ENCODE assay signal across 14 cellular contexts in genomic region chr10:585502-585901, GRCh38.
"Had no signal": no experiment of that assay in that cellular context is flagged by ENCODE, and none has a peak within 500 bp of the region (broad histone marks: within the 10 kb centered on the region; RNA-seq: fewer than 3 reads in every experiment).

No MANE protein-coding gene starts in this region.

- H3K9me3 ChIP-seq: gastroesophageal sphincter, neutrophil, thyroid gland had no signal

- FAIRE-seq: kidney had no signal

- H3K27ac ChIP-seq: coronary artery, epithelial cell of prostate, gastroesophageal sphincter, neutrophil, thyroid gland had no signal

- DNase-seq: activated CD4-positive, alpha-beta memory T cell treated with anti-CD3 and anti-CD28 coated beads, Interleukin-2, amount 10 ng/mL, durations not matched to agents 7 days and 5 days; activated CD8-positive, alpha-beta memory T cell treated with anti-CD3 and anti-CD28 coated beads, Interleukin-2, amount 50 U/mL, for 48 hours; activated naive CD4-positive, alpha-beta T cell treated with anti-CD3 and anti-CD28 coated beads for 36 hours; central memory CD4-positive, alpha-beta T cell; effector memory CD4-positive, alpha-beta T cell; kidney; right cardiac atrium had no signal

- H3K4me3 Mint-ChIP-seq: activated CD4-positive, alpha-beta memory T cell treated with anti-CD3 and anti-CD28 coated beads, Interleukin-2, amount 10 ng/mL, durations not matched to agents 7 days and 5 days; activated naive CD4-positive, alpha-beta T cell treated with anti-CD3 and anti-CD28 coated beads for 36 hours; stimulated activated effector memory CD8-positive, alpha-beta T cell treated with anti-CD3 and anti-CD28 coated beads, Interleukin-12 subunit alpha, Interleukin-12 subunit beta, amount 100 ng/mL, for 72 hours had no signal

- H3K9me3 Mint-ChIP-seq: activated CD4-positive, alpha-beta memory T cell treated with anti-CD3 and anti-CD28 coated beads, Interleukin-2, amount 10 ng/mL, durations not matched to agents 7 days and 5 days had no signal

- H3K27me3 ChIP-seq: gastroesophageal sphincter, neutrophil, thyroid gland had no signal

- H3K36me3 ChIP-seq: gastroesophageal sphincter, neutrophil, thyroid gland had no signal

- H3K4me1 Mint-ChIP-seq: activated CD4-positive, alpha-beta memory T cell treated with anti-CD3 and anti-CD28 coated beads, Interleukin-2, amount 10 ng/mL, durations not matched to agents 7 days and 5 days; stimulated activated effector memory CD8-positive, alpha-beta T cell treated with anti-CD3 and anti-CD28 coated beads, Interleukin-12 subunit alpha, Interleukin-12 subunit beta, amount 100 ng/mL, for 72 hours had no signal

- H3K4me3 ChIP-seq: coronary artery, gastroesophageal sphincter, thyroid gland had no signal

- H3K36me3 Mint-ChIP-seq: stimulated activated effector memory CD8-positive, alpha-beta T cell treated with anti-CD3 and anti-CD28 coated beads, Interleukin-12 subunit alpha, Interleukin-12 subunit beta, amount 100 ng/mL, for 72 hours had no signal

- ATAC-seq: gastroesophageal sphincter; left ventricle myocardium superior; right cardiac atrium; stimulated activated effector memory CD8-positive, alpha-beta T cell treated with anti-CD3 and anti-CD28 coated beads, Interleukin-12 subunit alpha, Interleukin-12 subunit beta, amount 100 ng/mL, for 72 hours had no signal

- H3K27ac Mint-ChIP-seq: activated CD4-positive, alpha-beta memory T cell treated with anti-CD3 and anti-CD28 coated beads, Interleukin-2, amount 10 ng/mL, durations not matched to agents 7 days and 5 days; activated naive CD4-positive, alpha-beta T cell treated with anti-CD3 and anti-CD28 coated beads for 36 hours; stimulated activated effector memory CD8-positive, alpha-beta T cell treated with anti-CD3 and anti-CD28 coated beads, Interleukin-12 subunit alpha, Interleukin-12 subunit beta, amount 100 ng/mL, for 72 hours had no signal
